Comparison of ENCODE assay signal across 9 cellular contexts in genomic region chr19:4122480-4122879, GRCh38. TPM values are rescaled to one million over a fixed set of nuclear protein-coding genes. Genes with fewer than 3 reads are reported as not detected.
A peak's percentile ranks its signal among the peaks of the same experiment; 100 is the strongest.
DNase-seq lines count a peak whose midpoint lies in the region; ATAC-seq and TF ChIP-seq lines count a peak whose summit lies in the region.
"Had no signal": no experiment of that assay in that cellular context is flagged by ENCODE, and none has a peak within 500 bp of the region (broad histone marks: within the 10 kb centered on the region; RNA-seq: fewer than 3 reads in every experiment).

No MANE protein-coding gene starts in this region.

- TF ChIP-seq CTCF in adrenal gland (IDR thresholded peaks at IDR 0.05), result no peak
- no peak for TF ChIP-seq CTCF in left lung (IDR thresholded peaks at IDR 0.05)
- no peak for TF ChIP-seq CTCF in thoracic aorta (IDR thresholded peaks at IDR 0.05)

- peaks cover 25% of the 10 kb centered on the region for H3K4me1 Mint-ChIP-seq in activated T-cell treated with anti-CD3 and anti-CD28 coated beads, Interleukin-2, amount 50 U/mL, for 4 hours (ENCODE audit: low read depth)

- intact Hi-C loops in adrenal gland (cut with DNase I) (loop anchor here in 1 of 2 donors (5.0 kb wide), 1 partner anchor 50 kb away; no protein-coding TSS in a partner anchor), left lung (cut with DNase I) (no loop called here)

- no peaks in the 10 kb centered on the region for H3K27me3 Mint-ChIP-seq in activated T-cell treated with anti-CD3 and anti-CD28 coated beads, Interleukin-2, amount 50 U/mL, for 4 hours (ENCODE audit: low read depth)

- H3K27me3 ChIP-seq in adrenal gland (no peaks in the 10 kb centered on the region), left lung (no peaks in the 10 kb centered on the region), thoracic aorta (replicated peaks; ENCODE audit: insufficient read depth) (no peaks in the 10 kb centered on the region)

- ATAC-seq in activated T-cell treated with anti-CD3 and anti-CD28 coated beads, Interleukin-2, amount 50 U/mL, for 4 hours, result no peak
- ATAC-seq in left lung, result no peak
- no peak for ATAC-seq in thoracic aorta (ENCODE audit: insufficient number of reproducible peaks, low FRiP score, low read depth)

- no peak for DNase-seq in activated T-cell treated with anti-CD3 and anti-CD28 coated beads, Interleukin-2, amount 50 U/mL, for 4 hours
- DNase-seq in activated T-cell treated with anti-CD3 and anti-CD28 coated beads for 4 hours (no peak), adrenal gland (no peak), left lung (no peak), thoracic aorta (ENCODE audit: low spot score) (no peak), NCI-H2227 (lab: John Stamatoyannopoulos, UW; ENCODE audit: unreplicated experiment) (no peak), SIG-M5 treated with dmso at 0.1 percent for 504 hours (lab: John Stamatoyannopoulos, UW; ENCODE audit: unreplicated experiment) (no peak), D341Med (ENCODE audit: low spot score) (no peak)

- WGBS in adrenal gland, 4 donors, result 62 to 68% (median 68%) methylated on average over 4 to 5 of the region's 5 CpGs

- peaks cover 0 to 5% of the 10 kb centered on the region in 2 donors for H3K36me3 ChIP-seq in adrenal gland (replicated peaks in 1 of 2)
- H3K36me3 ChIP-seq in left lung, result peaks cover 0 to 30% of the 10 kb centered on the region in 2 donors
- peaks cover 8% of the 10 kb centered on the region for H3K36me3 ChIP-seq in thoracic aorta

- no peaks in the 10 kb centered on the region for H3K9me3 Mint-ChIP-seq in activated T-cell treated with anti-CD3 and anti-CD28 coated beads, Interleukin-2, amount 50 U/mL, for 4 hours

- peaks cover 2% of the 10 kb centered on the region for H3K36me3 Mint-ChIP-seq in activated T-cell treated with anti-CD3 and anti-CD28 coated beads, Interleukin-2, amount 50 U/mL, for 4 hours (ENCODE audit: insufficient read depth)

- H3K4me3 Mint-ChIP-seq in activated T-cell treated with anti-CD3 and anti-CD28 coated beads, Interleukin-2, amount 50 U/mL, for 4 hours, result peak overlapping the region; percentile 92

- peaks cover 13 to 24% of the 10 kb centered on the region in 2 donors for H3K4me1 ChIP-seq in adrenal gland (replicated peaks in 1 of 2)
- peaks cover 8 to 30% of the 10 kb centered on the region in 2 donors for H3K4me1 ChIP-seq in left lung
- peaks cover 15% of the 10 kb centered on the region in 2 donors for H3K4me1 ChIP-seq in thoracic aorta (ENCODE audit: control insufficient read depth in 1 of 2, low read depth in 2 of 2)

- no peaks in the 10 kb centered on the region for H3K9me3 ChIP-seq in adrenal gland (replicated peaks in 1 of 3)
- no peaks in the 10 kb centered on the region for H3K9me3 ChIP-seq in left lung
- H3K9me3 ChIP-seq in thoracic aorta, result no peaks in the 10 kb centered on the region

- TF ChIP-seq POLR2A in adrenal gland (IDR thresholded peaks at IDR 0.05), result no peak

- peak overlapping the region in 2 of 4 donors; percentile 60 to 93 for H3K4me3 ChIP-seq in adrenal gland
- H3K4me3 ChIP-seq in left lung, result peak overlapping the region; percentile 55 to 62
- peak overlapping the region; percentile 95 for H3K4me3 ChIP-seq in thoracic aorta

- H3K27ac ChIP-seq in adrenal gland (peak overlapping the region in 3 of 5 donors; percentile 41 to 96 (median 56)), left lung (no peak overlapping the region), thoracic aorta (peak overlapping the region; percentile 1 to 12)

RNA-seq across cellular contexts. Expression of gene MAP2K2, which starts 1.4 kb away (rescaled TPM):
- total RNA-seq in activated T-cell treated with anti-CD3 and anti-CD28 coated beads, Interleukin-2, amount 50 U/mL, for 4 hours, result 100 to 1,000 TPM; 136 to 143 (median 139) TPM
- total RNA-seq in adrenal gland (100 to 1,000 TPM in 7 of 8 donors, 10 to 100 TPM in 1; 88.4 to 188 (median 145) TPM), left lung (100 to 1,000 TPM; 129 to 143 TPM), thoracic aorta (10 to 100 TPM; 51.2 to 71.8 TPM)
- polyA plus RNA-seq in adrenal gland, result 100 to 1,000 TPM; 114 to 369 (median 336) TPM

RNA-seq across cellular contexts. Expression of gene CREB3L3, which starts 31.0 kb away (rescaled TPM):
- under 1 TPM in 1 of 3 donors, not detected in 2; 0.08 TPM for total RNA-seq in activated T-cell treated with anti-CD3 and anti-CD28 coated beads, Interleukin-2, amount 50 U/mL, for 4 hours
- total RNA-seq in adrenal gland (10 to 100 TPM in 1 of 8 donors, 1 to 10 TPM in 2, under 1 TPM in 3, not detected in 2; 0.38 to 30.4 (median 1.4) TPM), left lung (not detected), thoracic aorta (not detected)
- polyA plus RNA-seq in adrenal gland, result 1 to 10 TPM in 2 of 3 donors, under 1 TPM in 1; 0.60 to 4.4 (median 1.0) TPM
- total RNA-seq: renal cortical epithelial cell had no signal

RNA-seq across cellular contexts. Expression of gene ZBTB7A, which starts 55.8 kb away (rescaled TPM):
- total RNA-seq in activated T-cell treated with anti-CD3 and anti-CD28 coated beads, Interleukin-2, amount 50 U/mL, for 4 hours, result 10 to 100 TPM; 46.6 to 49.6 (median 47.4) TPM
- total RNA-seq in adrenal gland (10 to 100 TPM; 34.3 to 77.2 (median 57.6) TPM), left lung (10 to 100 TPM; 38.8 to 49.5 TPM), thoracic aorta (10 to 100 TPM; 85.1 to 91.9 TPM)
- polyA plus RNA-seq in adrenal gland, result 10 to 100 TPM in 2 of 3 donors, 1 to 10 TPM in 1; 7.1 to 22.5 (median 10.6) TPM

RNA-seq across cellular contexts. Expression of gene SIRT6, which starts 59.9 kb away (rescaled TPM):
- 10 to 100 TPM; 42.9 to 48.2 (median 43.9) TPM for total RNA-seq in activated T-cell treated with anti-CD3 and anti-CD28 coated beads, Interleukin-2, amount 50 U/mL, for 4 hours
- 10 to 100 TPM; 16.7 to 39.2 (median 25.1) TPM for total RNA-seq in adrenal gland
- 10 to 100 TPM in 2 of 3 donors, 1 to 10 TPM in 1; 2.8 to 72.8 (median 53.7) TPM for polyA plus RNA-seq in adrenal gland
- total RNA-seq in left lung, result 10 to 100 TPM; 20.8 to 21.9 TPM
- 10 to 100 TPM; 21.7 to 30.9 TPM for total RNA-seq in thoracic aorta

Comparison
In these comparisons a context has a peak if more than half of its experiments do, and no peak if none do; other contexts are left out.
1. H3K27ac ChIP-seq: peak in adrenal gland (3 of 5) and thoracic aorta (2 of 2); none in left lung (0 of 2).